In genomic region chr10:17734432-17735110, GRCh38 we compare ENCODE assay signal across 1 cellular context.
TF ChIP-seq lines count a peak whose summit lies in the region.

No MANE protein-coding gene starts in this region.

TF ChIP-seq in GM23338, 12 proteins besides CTCF, POLR2A, EP300 and RAD21 (continued from another document):
- TF ChIP-seq REST (IDR thresholded peaks at IDR 0.05; ENCODE audit: unreplicated experiment): no peak
- TF ChIP-seq JUNB (IDR thresholded peaks at IDR 0.05; ENCODE audit: unreplicated experiment): no peak
- no peak for TF ChIP-seq CREB1 (CRISPR knock-in tag; IDR thresholded peaks at IDR 0.05; ENCODE audit: low read depth)
- TF ChIP-seq STAT1 (IDR thresholded peaks at IDR 0.05; ENCODE audit: unreplicated experiment): no peak
